26 cellular contexts compared by ENCODE assay signal in the genomic region with DNA sequence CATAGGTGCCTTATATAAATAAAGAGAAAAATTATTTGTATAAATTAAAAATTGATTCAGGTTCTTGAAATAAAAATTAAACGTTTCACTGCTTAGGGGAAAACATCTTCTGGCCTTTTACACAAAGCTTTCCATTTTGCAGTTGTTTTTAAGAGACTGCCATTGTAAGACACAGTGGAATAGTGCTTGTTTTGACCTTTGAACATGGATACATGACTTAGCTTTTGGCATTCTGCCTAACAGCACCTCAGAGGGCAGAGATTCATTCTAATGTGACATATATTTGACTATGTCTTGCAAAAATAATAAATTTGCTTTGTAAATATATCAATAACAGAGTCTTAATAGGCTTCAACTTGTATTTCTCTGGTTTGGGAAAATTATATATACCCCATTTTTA.
A peak's percentile ranks its signal among the peaks of the same experiment; 100 is the strongest.
DNase-seq lines count a peak whose midpoint lies in the region; ATAC-seq and TF ChIP-seq lines count a peak whose summit lies in the region.
"Had no signal": no experiment of that assay in that cellular context is flagged by ENCODE, and none has a peak within 500 bp of the region (broad histone marks: within the 10 kb centered on the region; RNA-seq: fewer than 3 reads in every experiment).

No MANE protein-coding gene starts in this region.

- H3K4ac ChIP-seq in H9 (ENCODE audit: low read depth, low read length), result no peak overlapping the region

- no peak overlapping the region for H2BK15ac ChIP-seq in H9 (ENCODE audit: low read depth, low read length)

- H2AK5ac ChIP-seq in H9 (ENCODE audit: insufficient read length, low read length), result no peak overlapping the region

- no peaks in the 10 kb centered on the region for H3K27me3 ChIP-seq in H9 (ENCODE audit: insufficient read depth, low read length)
- H3K27me3 ChIP-seq: cardiac muscle cell, suprapubic skin, vagina had no signal

- H3K4me1 Mint-ChIP-seq in H9, result no peaks in the 10 kb centered on the region
- H3K4me1 Mint-ChIP-seq: activated CD4-positive, alpha-beta T cell treated with anti-CD3 and anti-CD28 coated beads for 36 hours; IgD-negative memory B cell; neural crest cell; stimulated activated effector memory CD8-positive, alpha-beta T cell treated with anti-CD3 and anti-CD28 coated beads, Interleukin-12 subunit alpha, Interleukin-12 subunit beta, amount 100 ng/mL, for 72 hours had no signal

- no peaks in the 10 kb centered on the region for H3K79me2 ChIP-seq in H9 (ENCODE audit: insufficient read depth, low read length)

- peak; percentile 78 for ATAC-seq in left lobe of liver
- ATAC-seq in HG02610 (IDR thresholded peaks at IDR 0.05; ENCODE audit: unreplicated experiment), result no peak
- ATAC-seq: activated CD4-positive, alpha-beta T cell treated with anti-CD3 and anti-CD28 coated beads for 36 hours; activated T-cell treated with anti-CD3 and anti-CD28 coated beads, Interleukin-2, amount 50 U/mL, for 72 hours; left ventricle myocardium superior; stimulated activated effector memory CD8-positive, alpha-beta T cell treated with anti-CD3 and anti-CD28 coated beads, Interleukin-12 subunit alpha, Interleukin-12 subunit beta, amount 100 ng/mL, for 72 hours had no signal

- no peak for TF ChIP-seq CTCF in H9 (conservative IDR thresholded peaks at IDR 0.05)

- WGBS in H9 (ENCODE audit: extremely low coverage, insufficient read length, low lambda C conversion rate), result no CpG with 5 or more reads among the region's 1 CpG

- in situ Hi-C loops in Caki2 (cut with HindIII; ENCODE audit: low pct_unique_long_range_greater_than_20kb, low sequenced_read_pairs) (no loop called here), SK-MEL-5 (cut with HindIII; ENCODE audit: low pct_unique_long_range_greater_than_20kb, low sequenced_read_pairs) (no loop called here)

- H3K14ac ChIP-seq in H9 (ENCODE audit: insufficient read depth, low read length), result no peak overlapping the region

- H4K8ac ChIP-seq in H9 (replicated peaks; ENCODE audit: insufficient read length, low read depth, low read length), result no peak overlapping the region

- no peaks in the 10 kb centered on the region for H3K36me3 Mint-ChIP-seq in H9 (ENCODE audit: insufficient read depth in 1 of 3, low read depth in 3 of 3)
- H3K36me3 Mint-ChIP-seq: IgD-negative memory B cell; stimulated activated effector memory CD8-positive, alpha-beta T cell treated with anti-CD3 and anti-CD28 coated beads, Interleukin-12 subunit alpha, Interleukin-12 subunit beta, amount 100 ng/mL, for 72 hours had no signal

- H3K9ac ChIP-seq in H9 (ENCODE audit: extremely low read depth, insufficient read length, low read length), result no peak overlapping the region

- H3K9me3 ChIP-seq in H9 (ENCODE audit: control insufficient read depth, low read depth, low read length), result no peaks in the 10 kb centered on the region
- H3K9me3 ChIP-seq: suprapubic skin, vagina had no signal

- H3K56ac ChIP-seq in H9 (ENCODE audit: insufficient read length, low read depth, low read length), result no peak overlapping the region

- H3K27ac Mint-ChIP-seq in H9, result no peak overlapping the region
- H3K27ac Mint-ChIP-seq: activated CD4-positive, alpha-beta T cell treated with anti-CD3 and anti-CD28 coated beads for 36 hours; activated naive CD4-positive, alpha-beta T cell treated with anti-CD3 and anti-CD28 coated beads for 36 hours; activated T-cell treated with anti-CD3 and anti-CD28 coated beads, Interleukin-2, amount 50 U/mL, for 72 hours; HFFc6; IgD-negative memory B cell; stimulated activated effector memory CD8-positive, alpha-beta T cell treated with anti-CD3 and anti-CD28 coated beads, Interleukin-12 subunit alpha, Interleukin-12 subunit beta, amount 100 ng/mL, for 72 hours had no signal

- no peak overlapping the region for H2AFZ ChIP-seq in H9 (ENCODE audit: low read length)
- H2AFZ ChIP-seq: PC-9 had no signal

- no peaks in the 10 kb centered on the region for H3K79me1 ChIP-seq in H9 (ENCODE audit: insufficient read depth, low read depth, low read length, poor library complexity, severe bottlenecking)

- H3T11ph ChIP-seq in H9 (ENCODE audit: low read length), result no peak overlapping the region

- no peak overlapping the region for H3K4me2 ChIP-seq in H9 (ENCODE audit: insufficient read depth, insufficient read length, low read length)
- H3K4me2 ChIP-seq: PC-9 had no signal

- H2BK120ac ChIP-seq in H9 (ENCODE audit: low read depth, low read length, poor library complexity, severe bottlenecking), result no peak overlapping the region

- no peak overlapping the region for H3K4me3 Mint-ChIP-seq in H9
- H3K4me3 Mint-ChIP-seq: activated CD4-positive, alpha-beta T cell treated with anti-CD3 and anti-CD28 coated beads for 36 hours; activated naive CD4-positive, alpha-beta T cell treated with anti-CD3 and anti-CD28 coated beads for 36 hours; activated T-cell treated with anti-CD3 and anti-CD28 coated beads, Interleukin-2, amount 50 U/mL, for 72 hours; HFFc6; IgD-negative memory B cell; neural crest cell; stimulated activated effector memory CD8-positive, alpha-beta T cell treated with anti-CD3 and anti-CD28 coated beads, Interleukin-12 subunit alpha, Interleukin-12 subunit beta, amount 100 ng/mL, for 72 hours had no signal

- no peaks in the 10 kb centered on the region for H3K9me3 Mint-ChIP-seq in H9
- H3K9me3 Mint-ChIP-seq: activated naive CD4-positive, alpha-beta T cell treated with anti-CD3 and anti-CD28 coated beads for 36 hours; activated T-cell treated with anti-CD3 and anti-CD28 coated beads, Interleukin-2, amount 50 U/mL, for 72 hours; HFFc6; neural crest cell; stimulated activated effector memory CD8-positive, alpha-beta T cell treated with anti-CD3 and anti-CD28 coated beads, Interleukin-12 subunit alpha, Interleukin-12 subunit beta, amount 100 ng/mL, for 72 hours had no signal

- H3K23me2 ChIP-seq in H9 (ENCODE audit: insufficient read length, low read depth, low read length, poor library complexity, severe bottlenecking), result no peaks in the 10 kb centered on the region

- no peak overlapping the region for H2BK12ac ChIP-seq in H9 (ENCODE audit: insufficient read length, low read depth, low read length)

- DNase-seq in Caki2 (ENCODE audit: low read depth) (peak; percentile 7), HT-29 (ENCODE audit: low spot score) (peak; percentile 55), SK-MEL-5 (ENCODE audit: low read depth, low spot score) (peak; percentile 26), left lobe of liver (ENCODE audit: low spot score) (no peak), caudate nucleus (lab: John Stamatoyannopoulos, UW) (no peak), H9 (no peak)
- DNase-seq: activated CD4-positive, alpha-beta T cell treated with anti-CD3 and anti-CD28 coated beads for 36 hours; activated naive CD4-positive, alpha-beta T cell treated with anti-CD3 and anti-CD28 coated beads for 36 hours; activated T-cell treated with anti-CD3 and anti-CD28 coated beads, Interleukin-2, amount 50 U/mL, for 72 hours; amygdala; DND-41; HFFc6; left ventricle myocardium superior; MM.1S; NCI-H1417 treated with DMSO at 0.1 percent for 48 hours; NCI-H2171 treated with DMSO at 0.1 percent for 48 hours; stimulated activated CD4-positive, alpha-beta T cell treated with anti-CD3 and anti-CD28 coated beads, Interleukin-1b, Interleukin-23, amount 100 ng/mL, for 48 hours had no signal

- H3K27ac ChIP-seq in caudate nucleus (ENCODE audit: low read depth, low read length) (no peak overlapping the region), H9 (ENCODE audit: insufficient read length, low read depth, low read length) (no peak overlapping the region)
- H3K27ac ChIP-seq: cardiac muscle cell, HL-60, PC-9, suprapubic skin, vagina had no signal

- H2BK5ac ChIP-seq in H9 (ENCODE audit: insufficient read length, low read length), result no peak overlapping the region

- H4K5ac ChIP-seq in H9 (ENCODE audit: insufficient read length, low read depth, low read length), result no peak overlapping the region

- no peak overlapping the region for H3K23ac ChIP-seq in H9 (ENCODE audit: insufficient read length, low read depth, low read length)

- H3K18ac ChIP-seq in H9 (ENCODE audit: insufficient read length, low read depth, low read length), result no peak overlapping the region

- no peaks in the 10 kb centered on the region for H4K20me1 ChIP-seq in H9 (ENCODE audit: control insufficient read depth, insufficient read depth, insufficient read length)

- H4K91ac ChIP-seq in H9 (ENCODE audit: insufficient read length, low read depth, low read length), result no peak overlapping the region

- no peak overlapping the region for H2BK20ac ChIP-seq in H9 (ENCODE audit: low read depth, low read length, poor library complexity, severe bottlenecking)

- no peaks in the 10 kb centered on the region for H3K27me3 Mint-ChIP-seq in H9 (ENCODE audit: low read depth)
- H3K27me3 Mint-ChIP-seq: activated CD4-positive, alpha-beta T cell treated with anti-CD3 and anti-CD28 coated beads for 36 hours; IgD-negative memory B cell had no signal

- H3K4me1 ChIP-seq in H9 (ENCODE audit: insufficient read depth, low read length), result no peaks in the 10 kb centered on the region
- H3K4me1 ChIP-seq: suprapubic skin, vagina had no signal

Comparison
In these comparisons a context has a peak if more than half of its experiments do, and no peak if none do; other contexts are left out.
1. DNase-seq: peak in Caki2 (single experiment), HT-29 (single experiment) and SK-MEL-5 (single experiment); none in left lobe of liver (single experiment), caudate nucleus (0 of 61) and H9 (single experiment).